In the genomic region with DNA sequence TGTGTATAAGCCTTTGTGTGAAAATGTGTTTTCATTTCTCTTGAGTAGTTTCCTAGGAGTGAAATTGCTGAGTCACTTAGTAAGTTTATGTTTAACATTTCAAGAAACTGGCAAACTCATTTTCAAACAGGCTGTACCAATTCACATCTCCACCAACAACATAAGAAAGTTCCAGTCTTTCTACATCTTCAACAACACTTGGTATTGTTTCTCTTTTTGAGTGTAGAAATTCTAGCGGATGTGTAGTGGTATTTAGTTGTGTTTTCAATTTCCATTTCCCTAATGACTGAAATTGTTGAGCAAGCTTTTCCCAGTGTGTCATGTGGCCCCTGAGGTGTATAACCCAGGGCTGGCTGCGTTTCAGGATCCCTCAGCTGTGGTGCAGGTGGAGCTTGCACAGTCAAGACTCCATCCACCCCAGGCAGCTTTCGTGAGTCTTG, we compare ENCODE assay signal across 7 cellular contexts.
DNase-seq lines count a peak whose midpoint lies in the region; ATAC-seq and TF ChIP-seq lines count a peak whose summit lies in the region.

No MANE protein-coding gene starts in this region.

- peak; percentile 92 for ATAC-seq in GM18868 (IDR thresholded peaks at IDR 0.05; ENCODE audit: unreplicated experiment)
- ATAC-seq in GM21619 (IDR thresholded peaks at IDR 0.05; ENCODE audit: unreplicated experiment) = peak; percentile 92
- ATAC-seq in HG03558 (IDR thresholded peaks at IDR 0.05; ENCODE audit: extremely low read depth, unreplicated experiment) = peak; percentile 94
- ATAC-seq in CD4-positive, alpha-beta T cell (ENCODE audit: poor library complexity) = no peak

- H3K4me3 Mint-ChIP-seq in CD4-positive, alpha-beta T cell = no peak overlapping the region

- H3K4me1 Mint-ChIP-seq in CD4-positive, alpha-beta T cell (ENCODE audit: low read depth) = no peaks in the 10 kb centered on the region

- CTCF ChIA-PET in CD4-positive, alpha-beta T cell (lab: Charles Lee) = no interaction called here

- peaks cover 4% of the 10 kb centered on the region for H3K9me3 Mint-ChIP-seq in CD4-positive, alpha-beta T cell

- no peaks in the 10 kb centered on the region for H3K36me3 Mint-ChIP-seq in CD4-positive, alpha-beta T cell (ENCODE audit: low read depth)

- TF ChIP-seq CTCF in CD4-positive, alpha-beta T cell (IDR thresholded peaks at IDR 0.05) = no peak

- peaks cover 14% of the 10 kb centered on the region for H3K27me3 Mint-ChIP-seq in CD4-positive, alpha-beta T cell

- H3K27me3 ChIP-seq in CD4-positive, alpha-beta T cell (ENCODE audit: control insufficient read depth, insufficient read depth, low read length) = no peaks in the 10 kb centered on the region

- no peak overlapping the region for H3K27ac Mint-ChIP-seq in CD4-positive, alpha-beta T cell

- DNase-seq in iPS-NIHi7 (ENCODE audit: extremely low spot score) (peak; percentile 2), NCI-H146 treated with DMSO at 0.1 percent for 48 hours (lab: John Stamatoyannopoulos, UW; ENCODE audit: unreplicated experiment) (no peak), hepatic stellate cell (ENCODE audit: low spot score) (no peak)
- no peak for DNase-seq in CD4-positive, alpha-beta T cell

- no peaks in the 10 kb centered on the region for H3K9me3 ChIP-seq in CD4-positive, alpha-beta T cell (ENCODE audit: control insufficient read depth, low read length)

- intact Hi-C loops in CD4-positive, alpha-beta T cell (cut with DNase I, micrococcal nuclease) = no loop called here

- H3K27ac ChIP-seq in CD4-positive, alpha-beta T cell (ENCODE audit: low read depth, low read length) = no peak overlapping the region

- POLR2A ChIA-PET in CD4-positive, alpha-beta T cell (lab: Charles Lee) = no interaction called here
